ENCODE assay signal across 8 cellular contexts in genomic region chr11:68270334-68271022, GRCh38. TPM values are rescaled to one million over a fixed set of nuclear protein-coding genes. Genes with fewer than 3 reads are reported as not detected.
DNase-seq lines count a peak whose midpoint lies in the region; ATAC-seq and TF ChIP-seq lines count a peak whose summit lies in the region.

No MANE protein-coding gene starts in this region.

- H4K91ac ChIP-seq in mesenchymal stem cell (ENCODE audit: low read length), result peak overlapping the region; percentile 74

- peak overlapping the region in 1 of 2 experiments; percentile 49 for H3K23ac ChIP-seq in mesenchymal stem cell (ENCODE audit: low read length in 2 of 2)

- H2AK5ac ChIP-seq in mesenchymal stem cell (ENCODE audit: low read length, severe bottlenecking), result peak overlapping the region; percentile 71

- H2AFZ ChIP-seq in mesenchymal stem cell (ENCODE audit: low read depth, low read length), result no peak overlapping the region

- H2BK5ac ChIP-seq in mesenchymal stem cell (ENCODE audit: low read depth, low read length, poor library complexity, severe bottlenecking), result no peak overlapping the region

- H3K4ac ChIP-seq in mesenchymal stem cell (ENCODE audit: low read depth in 1 of 2, low read length in 2 of 2), result no peak overlapping the region

- H2BK12ac ChIP-seq in mesenchymal stem cell (ENCODE audit: low read length in 2 of 2), result peak overlapping the region; percentile 21 to 34

- H3K27ac ChIP-seq in cardiac muscle cell (peak overlapping the region; percentile 92), body of pancreas (peak overlapping the region in 3 of 4 donors; percentile 89 to 93 (median 91)), mesenchymal stem cell (ENCODE audit: low read length, poor library complexity, severe bottlenecking) (peak overlapping the region; percentile 80), urinary bladder (ENCODE audit: low read depth) (no peak overlapping the region)

- H2BK120ac ChIP-seq in mesenchymal stem cell (ENCODE audit: low read depth, low read length), result no peak overlapping the region

- TF ChIP-seq POLR2A in body of pancreas (IDR thresholded peaks at IDR 0.05), result no peak

- H3K9me3 ChIP-seq in cardiac muscle cell (ENCODE audit: low read depth) (no peaks in the 10 kb centered on the region), body of pancreas (no peaks in the 10 kb centered on the region), mesenchymal stem cell (ENCODE audit: control insufficient read depth, low read length) (no peaks in the 10 kb centered on the region)

- H3K4me3 ChIP-seq in cardiac muscle cell (peak overlapping the region; percentile 89), body of pancreas (no peak overlapping the region), mesenchymal stem cell (ENCODE audit: insufficient read depth in 1 of 2, low read depth in 1 of 2, low read length in 2 of 2) (peak overlapping the region in 1 of 2 experiments; percentile 88), urinary bladder (ENCODE audit: low read depth, low read length) (peak overlapping the region; percentile 52)

- 53 to 57% methylated on average over 7 of the region's 7 CpGs for WGBS in body of pancreas, 2 donors
- 95% methylated on average over 5 of the region's 7 CpGs for WGBS in mesenchymal stem cell
- WGBS in urinary bladder, result 64% methylated on average over 7 of the region's 7 CpGs

- H3K9ac ChIP-seq in mesenchymal stem cell (ENCODE audit: low read length), result peak overlapping the region; percentile 99

- intact Hi-C loops in Right ventricle myocardium inferior (cut with DNase I), result loop anchor here (5.0 kb wide), 1 partner anchor 112 kb away; no protein-coding TSS in a partner anchor
- intact Hi-C loops in body of pancreas (cut with DNase I), result no loop called here

- H3K36me3 ChIP-seq in cardiac muscle cell, result peaks cover 5% of the 10 kb centered on the region
- peaks cover 3 to 6% of the 10 kb centered on the region in 2 donors for H3K36me3 ChIP-seq in body of pancreas (replicated peaks in 1 of 2; ENCODE audit: insufficient read depth in 1 of 2, low read depth in 2 of 2)
- H3K36me3 ChIP-seq in mesenchymal stem cell (ENCODE audit: control insufficient read depth in 1 of 2, insufficient read depth in 2 of 2, low read depth in 1 of 2, low read length in 2 of 2), result peaks cover 27 to 32% of the 10 kb centered on the region in 2 experiments
- no peaks in the 10 kb centered on the region for H3K36me3 ChIP-seq in urinary bladder (ENCODE audit: insufficient read depth)

- peak overlapping the region in 1 of 2 experiments; percentile 2 for H3K14ac ChIP-seq in mesenchymal stem cell (ENCODE audit: low read length in 2 of 2)

- peak overlapping the region; percentile 4 for H4K8ac ChIP-seq in mesenchymal stem cell (ENCODE audit: low read length)

- peaks cover 6% of the 10 kb centered on the region for H3K4me1 ChIP-seq in cardiac muscle cell (ENCODE audit: low read depth)
- H3K4me1 ChIP-seq in body of pancreas, result peaks cover 33% of the 10 kb centered on the region
- peaks cover 16% of the 10 kb centered on the region for H3K4me1 ChIP-seq in mesenchymal stem cell (ENCODE audit: control insufficient read depth, insufficient read depth, low read depth, low read length)
- no peaks in the 10 kb centered on the region for H3K4me1 ChIP-seq in urinary bladder (ENCODE audit: insufficient read depth)

- H3K4me2 ChIP-seq in mesenchymal stem cell (ENCODE audit: low read length, poor library complexity, severe bottlenecking), result peak overlapping the region; percentile 83

- peaks cover 19% of the 10 kb centered on the region for H3K79me1 ChIP-seq in mesenchymal stem cell (replicated peaks; ENCODE audit: low read length, poor library complexity, severe bottlenecking)

- H3K27me3 ChIP-seq in cardiac muscle cell (no peaks in the 10 kb centered on the region), body of pancreas (no peaks in the 10 kb centered on the region), mesenchymal stem cell (ENCODE audit: control insufficient read depth in 1 of 2, insufficient read depth in 1 of 2, low read length in 2 of 2) (no peaks in the 10 kb centered on the region)

- H3K18ac ChIP-seq in mesenchymal stem cell (ENCODE audit: low read depth in 1 of 2, low read length in 2 of 2), result no peak overlapping the region

- ATAC-seq in Right ventricle myocardium inferior (no peak), body of pancreas (no peak), HG02840 (IDR thresholded peaks at IDR 0.05; ENCODE audit: low FRiP score, unreplicated experiment) (no peak)

- TF ChIP-seq CTCF in cardiac muscle cell (IDR thresholded peaks at IDR 0.05; ENCODE audit: low read depth, low read length), result no peak
- no peak for TF ChIP-seq CTCF in body of pancreas (IDR thresholded peaks at IDR 0.05)

- DNase-seq in cardiac muscle cell (ENCODE audit: low read depth in 1 of 2, low spot score in 1 of 2), result no peak
- DNase-seq in Right ventricle myocardium inferior (ENCODE audit: missing footprints), result no peak
- no peak for DNase-seq in body of pancreas
- DNase-seq in mesenchymal stem cell, result no peak
- DNase-seq in SW 1271 (lab: John Stamatoyannopoulos, UW), result no peak
- no peak for DNase-seq in Ammon's horn (ENCODE audit: low spot score)

- no peak overlapping the region for H2BK15ac ChIP-seq in mesenchymal stem cell (ENCODE audit: low read depth, poor library complexity, severe bottlenecking)

RNA-seq across cellular contexts. Expression of gene C11orf24, which starts 1.3 kb away (rescaled TPM):
- total RNA-seq in cardiac muscle cell (19.2 and 32.0 TPM in 2 replicates), Right ventricle myocardium inferior (29.4 TPM), body of pancreas (10 to 100 TPM in 1 of 2 donors, 1 to 10 TPM in 1; 8.2 to 14.3 TPM), urinary bladder (21.7 TPM)
- polyA plus RNA-seq in cardiac muscle cell (26.6 and 35.3 TPM in 2 replicates), urinary bladder (29.0 TPM)
- polyA plus RNA-seq in mesenchymal stem cell (2013, experiment 1 of 2), result 90.1 TPM
- 93.9 TPM for polyA plus RNA-seq in mesenchymal stem cell (2013, experiment 2 of 2)

RNA-seq across cellular contexts. Expression of gene LRP5, which starts 41.9 kb away (rescaled TPM):
- total RNA-seq in cardiac muscle cell (40.4 and 245 TPM in 2 replicates), Right ventricle myocardium inferior (61.6 TPM), body of pancreas (10 to 100 TPM; 43.3 to 63.6 TPM), urinary bladder (30.8 TPM)
- polyA plus RNA-seq in cardiac muscle cell (29.1 and 36.3 TPM in 2 replicates), urinary bladder (54.8 TPM)
- 46.4 TPM for polyA plus RNA-seq in mesenchymal stem cell (2013, experiment 1 of 2)
- polyA plus RNA-seq in mesenchymal stem cell (2013, experiment 2 of 2), result 41.4 TPM

RNA-seq across cellular contexts. Expression of gene KMT5B, which starts 57.4 kb away (rescaled TPM):
- 29.1 and 36.7 TPM in 2 replicates for total RNA-seq in cardiac muscle cell
- polyA plus RNA-seq in cardiac muscle cell, result 34.1 and 35.9 TPM in 2 replicates
- total RNA-seq in Right ventricle myocardium inferior, result 29.1 TPM
- 10 to 100 TPM; 30.0 to 32.2 TPM for total RNA-seq in body of pancreas
- 20.8 TPM for polyA plus RNA-seq in mesenchymal stem cell (2013, experiment 1 of 2)
- polyA plus RNA-seq in mesenchymal stem cell (2013, experiment 2 of 2), result 19.5 TPM
- total RNA-seq in urinary bladder, result 78.5 TPM
- 24.5 TPM for polyA plus RNA-seq in urinary bladder

Comparison
In these comparisons a context has a peak if more than half of its experiments do, and no peak if none do; other contexts are left out.
1. H3K4me3 ChIP-seq: peak in cardiac muscle cell (single experiment) and urinary bladder (single experiment); none in body of pancreas (0 of 2).